In genomic region chr20:43502021-43502420, GRCh38 we compare ENCODE assay signal across 1 cellular context. TPM values are rescaled to one million over a fixed set of nuclear protein-coding genes. Genes with fewer than 3 reads are reported as not detected.
"Had no signal": no experiment of that assay in that cellular context is flagged by ENCODE, and none has a peak within 500 bp of the region (broad histone marks: within the 10 kb centered on the region; RNA-seq: fewer than 3 reads in every experiment).

No MANE protein-coding gene starts in this region.

RNA-seq across cellular contexts. Expression of gene SGK2, which starts 56.8 kb away (rescaled TPM):
- total RNA-seq: glomerular endothelial cell had no signal
